28 cellular contexts compared by ENCODE assay signal in genomic region chr6:4381379-4381778, GRCh38.
DNase-seq lines count a peak whose midpoint lies in the region; ATAC-seq, FAIRE-seq and TF ChIP-seq lines count a peak whose summit lies in the region.
"Had no signal": no experiment of that assay in that cellular context is flagged by ENCODE, and none has a peak within 500 bp of the region (broad histone marks: within the 10 kb centered on the region; RNA-seq: fewer than 3 reads in every experiment).

No MANE protein-coding gene starts in this region.

- peaks cover 29% of the 10 kb centered on the region for H3K9me3 ChIP-seq in HepG2 (ENCODE audit: low read length)
- no peaks in the 10 kb centered on the region for H3K9me3 ChIP-seq in pancreas
- H3K9me3 ChIP-seq: prostate gland had no signal

- H3K4me2 ChIP-seq in HepG2 (ENCODE audit: low read depth, low read length), result no peak overlapping the region
- H3K4me2 ChIP-seq: A549; BLaER1 treated with 17β-estradiol and CSF1 and Interleukin-3, amounts not matched to agents 10 nM and 100 nM had no signal

- no peaks in the 10 kb centered on the region for H4K20me1 ChIP-seq in HepG2 (ENCODE audit: insufficient read depth, low read length)
- H4K20me1 ChIP-seq: BLaER1 treated with 17β-estradiol and CSF1 and Interleukin-3, amounts not matched to agents 10 nM and 100 nM had no signal

- peaks cover 6% of the 10 kb centered on the region for H3K27me3 Mint-ChIP-seq in activated CD8-positive, alpha-beta T cell treated with anti-CD3 and anti-CD28 coated beads for 36 hours

- H3K9me3 Mint-ChIP-seq in activated CD8-positive, alpha-beta T cell treated with anti-CD3 and anti-CD28 coated beads for 36 hours, result peaks cover 18% of the 10 kb centered on the region

- H3K79me2 ChIP-seq in HepG2 (ENCODE audit: insufficient read depth, low read length), result no peaks in the 10 kb centered on the region

- no TSS peak for BruUV-seq in HepG2 (replicated peaks; lab: Mats Ljungman, UMichigan)

- CTCF ChIA-PET in HepG2 (lab: Yijun Ruan, JAX; ENCODE audit: low intra/inter-chr PET ratio, low total read pairs), result no interaction called here
- CTCF ChIA-PET in activated CD8-positive, alpha-beta T cell treated with anti-CD3 and anti-CD28 coated beads for 36 hours (lab: Charles Lee), result no interaction called here

- 32% methylated on average over 4 of the region's 4 CpGs for WGBS in HepG2 (ENCODE audit: low lambda C conversion rate)
- WGBS in pancreas, 2 donors, result 59 to 66% methylated on average over 4 of the region's 4 CpGs

- FAIRE-seq in HepG2 (lab: Jason Lieb, UNC) (no peak), pancreas (lab: Jason Lieb, UNC) (no peak)
- FAIRE-seq: A549, G401.6 had no signal

- H3K27ac ChIP-seq in HepG2 (ENCODE audit: extremely low read length, insufficient read depth, low read length) (no peak overlapping the region), pancreas (no peak overlapping the region)
- H3K27ac ChIP-seq: A549; BLaER1 treated with 17β-estradiol and CSF1 and Interleukin-3, amounts not matched to agents 10 nM and 100 nM; Peyer's patch; prostate gland had no signal

- POLR2A ChIA-PET in HepG2 (lab: Yijun Ruan, JAX), result no interaction called here
- POLR2A ChIA-PET in activated CD8-positive, alpha-beta T cell treated with anti-CD3 and anti-CD28 coated beads for 36 hours (lab: Charles Lee), result no interaction called here

- no peaks in the 10 kb centered on the region for H3K4me1 Mint-ChIP-seq in activated CD8-positive, alpha-beta T cell treated with anti-CD3 and anti-CD28 coated beads for 36 hours (ENCODE audit: low read depth)
- H3K4me1 Mint-ChIP-seq: IgD-negative memory B cell, immature natural killer cell had no signal

- H3K36me3 ChIP-seq in HepG2 (replicated peaks in 1 of 2; ENCODE audit: control insufficient read depth in 1 of 2, insufficient read depth in 2 of 2, low read length in 2 of 2) (no peaks in the 10 kb centered on the region), pancreas (no peaks in the 10 kb centered on the region)
- H3K36me3 ChIP-seq: Peyer's patch, prostate gland had no signal

- intact Hi-C loops in HepG2 (cut with micrococcal nuclease; ENCODE audit: unreplicated experiment), result no loop called here
- intact Hi-C loops in pancreas (cut with DNase I), result no loop called here
- intact Hi-C loops in activated CD8-positive, alpha-beta T cell treated with anti-CD3 and anti-CD28 coated beads for 36 hours (cut with micrococcal nuclease), result no loop called here

- DNase-seq in AG10803 (ENCODE audit: low read depth) (peak; percentile 33), NCI-H69 (lab: John Stamatoyannopoulos, UW) (peak; percentile 31), fibroblast of villous mesenchyme (ENCODE audit: low read depth) (peak; percentile 55), HepG2 (ENCODE audit: low spot score) (no peak), pancreas (no peak), occipital lobe (lab: John Stamatoyannopoulos, UW) (no peak), globus pallidus (ENCODE audit: low spot score) (no peak)
- no peak for DNase-seq in activated CD8-positive, alpha-beta T cell treated with anti-CD3 and anti-CD28 coated beads for 36 hours
- DNase-seq: activated T-cell treated with anti-CD3 and anti-CD28 coated beads, Interleukin-2, amount 50 U/mL, for 72 hours; Calu3; H7; head of caudate nucleus; immature natural killer cell; mesendoderm; MM.1S; NCI-H1694; nephron progenitor cell; Peyer's patch; stimulated activated CD4-positive, alpha-beta T cell treated with anti-CD3 and anti-CD28 coated beads, Interleukin-12 subunit alpha, Interleukin-12 subunit beta, amount 100 ng/mL, for 4 hours; stimulated activated CD8-positive, alpha-beta memory T cell treated with anti-CD3 and anti-CD28 coated beads, Interleukin-4, amount 100 ng/mL, for 48 hours had no signal

- H3K4me3 ChIP-seq in AG10803 (ENCODE audit: low read length), result no peak overlapping the region
- no peak overlapping the region for H3K4me3 ChIP-seq in fibroblast of villous mesenchyme (ENCODE audit: low read depth, low read length)
- H3K4me3 ChIP-seq in HepG2 (replicated peaks in 1 of 3; ENCODE audit: insufficient read depth in 1 of 3, low read depth in 2 of 3, low read length in 3 of 3), result no peak overlapping the region
- H3K4me3 ChIP-seq in pancreas, result no peak overlapping the region
- H3K4me3 ChIP-seq: A549; BLaER1 treated with 17β-estradiol and CSF1 and Interleukin-3, amounts not matched to agents 10 nM and 100 nM; body of pancreas; Peyer's patch; prostate gland had no signal

- peaks cover 0 to 29% of the 10 kb centered on the region in 2 experiments; a peak in 4 of 5 replicates for H3K27me3 ChIP-seq in HepG2 (ENCODE audit: control insufficient read depth in 1 of 2, insufficient read depth in 2 of 2, low read length in 2 of 2)
- no peaks in the 10 kb centered on the region for H3K27me3 ChIP-seq in pancreas
- H3K27me3 ChIP-seq: BLaER1 treated with 17β-estradiol and CSF1 and Interleukin-3, amounts not matched to agents 10 nM and 100 nM; body of pancreas; Peyer's patch had no signal

- H3K36me3 Mint-ChIP-seq in activated CD8-positive, alpha-beta T cell treated with anti-CD3 and anti-CD28 coated beads for 36 hours (ENCODE audit: low read depth), result no peaks in the 10 kb centered on the region

- no peak overlapping the region for H3K9ac ChIP-seq in HepG2 (ENCODE audit: insufficient read depth, low read depth, low read length)
- H3K9ac ChIP-seq: BLaER1 treated with 17β-estradiol and CSF1 and Interleukin-3, amounts not matched to agents 10 nM and 100 nM had no signal

- TF ChIP-seq RAD21 in HepG2 (CRISPR knock-in tag; IDR thresholded peaks at IDR 0.05), result no peak

- TF ChIP-seq EP300 in HepG2 (IDR thresholded peaks at IDR 0.05; ENCODE audit: low read depth in 2 of 2, low read length in 2 of 2) (no peak), HepG2 (CRISPR knock-in tag; IDR thresholded peaks at IDR 0.05; ENCODE audit: borderline replicate concordance) (no peak)

- no peak overlapping the region for H3K27ac Mint-ChIP-seq in activated CD8-positive, alpha-beta T cell treated with anti-CD3 and anti-CD28 coated beads for 36 hours
- H3K27ac Mint-ChIP-seq: activated naive CD4-positive, alpha-beta T cell treated with anti-CD3 and anti-CD28 coated beads, Interleukin-2, amount 50 U/mL, for 72 hours; activated T-cell treated with anti-CD3 and anti-CD28 coated beads, Interleukin-2, amount 50 U/mL, for 72 hours; IgD-negative memory B cell; immature natural killer cell; nephron progenitor cell had no signal

- ATAC-seq in HepG2 (no peak), pancreas (no peak)
- no peak for ATAC-seq in activated CD8-positive, alpha-beta T cell treated with anti-CD3 and anti-CD28 coated beads for 36 hours
- ATAC-seq: A549; activated CD4-positive, CD25-positive, alpha-beta regulatory T cell treated with anti-CD3 and anti-CD28 coated beads, Interleukin-2, amount 50 U/mL, for 24 hours; activated naive CD4-positive, alpha-beta T cell treated with anti-CD3 and anti-CD28 coated beads, Interleukin-2, amount 50 U/mL, for 72 hours; activated T-cell treated with anti-CD3 and anti-CD28 coated beads, Interleukin-2, amount 50 U/mL, for 72 hours; body of pancreas had no signal

- in situ Hi-C loops in HepG2 (cut with HindIII; ENCODE audit: extremely low pct_ligation_motif_present, low pct_unique_long_range_greater_than_20kb), result no loop called here

- H3K4me1 ChIP-seq in HepG2 (ENCODE audit: insufficient read depth, low read length) (no peaks in the 10 kb centered on the region), pancreas (no peaks in the 10 kb centered on the region)
- H3K4me1 ChIP-seq: A549; BLaER1 treated with 17β-estradiol and CSF1 and Interleukin-3, amounts not matched to agents 10 nM and 100 nM; body of pancreas; Peyer's patch; prostate gland had no signal

- no peak for TF ChIP-seq CTCF in AG10803 (conservative IDR thresholded peaks at IDR 0.05; ENCODE audit: low read length)
- no peak for TF ChIP-seq CTCF in fibroblast of villous mesenchyme (IDR thresholded peaks at IDR 0.05; ENCODE audit: insufficient read depth, low read depth, low read length)
- TF ChIP-seq CTCF in HepG2 (CRISPR knock-in tag; IDR thresholded peaks at IDR 0.05), result no peak
- TF ChIP-seq CTCF in pancreas (IDR thresholded peaks at IDR 0.05), result no peak
- TF ChIP-seq CTCF in activated CD8-positive, alpha-beta T cell treated with anti-CD3 and anti-CD28 coated beads for 36 hours (IDR thresholded peaks at IDR 0.05), result no peak

- H2AFZ ChIP-seq in HepG2 (ENCODE audit: low read length), result no peak overlapping the region

- H3K4me3 Mint-ChIP-seq in activated CD8-positive, alpha-beta T cell treated with anti-CD3 and anti-CD28 coated beads for 36 hours, result no peak overlapping the region
- H3K4me3 Mint-ChIP-seq: activated T-cell treated with anti-CD3 and anti-CD28 coated beads, Interleukin-2, amount 50 U/mL, for 72 hours; immature natural killer cell; nephron progenitor cell had no signal

- no peak for TF ChIP-seq POLR2A in HepG2 (IDR thresholded peaks at IDR 0.05; ENCODE audit: insufficient read depth in 1 of 2, low read depth in 2 of 2, low read length in 2 of 2)

TF ChIP-seq in HepG2, 621 proteins besides CTCF, POLR2A, EP300 and RAD21:
- TF ChIP-seq KLF15 (CRISPR knock-in tag; IDR thresholded peaks at IDR 0.05; ENCODE audit: borderline replicate concordance) (no peak), CREB1 (IDR thresholded peaks at IDR 0.05) (peak; percentile 47; the same call in 1 of the 2 replicates), CREB1 (CRISPR knock-in tag; IDR thresholded peaks at IDR 0.05) (no peak)

Comparison
In these comparisons a context has a peak if more than half of its experiments do, and no peak if none do; other contexts are left out.
1. DNase-seq: peak in AG10803 (single experiment), NCI-H69 (single experiment) and fibroblast of villous mesenchyme (single experiment); none in HepG2 (single experiment), pancreas (0 of 6), occipital lobe (single experiment), globus pallidus (single experiment) and activated CD8-positive, alpha-beta T cell treated with anti-CD3 and anti-CD28 coated beads for 36 hours (single experiment).